ENCODE assay signal across 27 cellular contexts in the genomic region with DNA sequence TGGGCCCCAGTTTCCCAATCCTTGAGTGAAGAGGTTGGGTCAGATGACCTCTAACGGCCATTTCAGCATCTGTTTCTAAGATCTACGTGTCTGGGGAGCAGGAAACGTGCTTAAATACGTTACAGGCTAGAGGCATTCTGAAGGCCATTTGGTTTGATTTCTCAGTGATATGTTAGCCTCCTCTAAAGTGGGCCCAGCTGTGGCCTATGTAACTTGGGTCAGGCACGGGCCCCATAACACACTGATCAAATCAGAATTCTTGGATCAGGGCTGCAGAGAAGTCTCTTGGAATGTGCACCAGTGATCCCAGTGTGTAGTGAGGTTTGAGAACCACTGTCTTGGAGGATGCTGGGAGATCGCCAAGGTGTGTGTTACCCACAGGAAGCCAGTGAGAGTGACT. TPM values are rescaled to one million over a fixed set of nuclear protein-coding genes. Genes with fewer than 3 reads are reported as not detected.
"Had no signal": no experiment of that assay in that cellular context is flagged by ENCODE, and none has a peak within 500 bp of the region (broad histone marks: within the 10 kb centered on the region; RNA-seq: fewer than 3 reads in every experiment).

No MANE protein-coding gene starts in this region.

- ATAC-seq: HepG2, Panc1, PC-3, Right ventricle myocardium inferior, SK-N-SH treated with all-trans-retinoic acid at 6 μM for 48 hours had no signal

- H3K9me3 ChIP-seq: MG63, SJCRH30 had no signal

- H3K4me1 ChIP-seq: SJCRH30 had no signal

- H3K27ac ChIP-seq: SJCRH30 had no signal

- H3K36me3 ChIP-seq: MG63, SJCRH30 had no signal

- DNase-seq: IMR-90, Karpas-422, KG1, MG63, NCI-H1092, NCI-H1105 treated with DMSO at 0.1 percent for 48 hours, NCI-H1417 treated with DMSO at 0.1 percent for 48 hours, NCI-H146, NCI-H1694 treated with DMSO at 0.1 percent for 48 hours, NCI-H1930, NCI-H2081 treated with DMSO at 0.1 percent for 48 hours, NCI-H2171, NCI-H226, NCI-H446, NCI-H510A, NCI-H524 treated with DMSO at 0.1 percent for 48 hours, NCI-H69, NCI-H774, PC-3, SHP77 treated with DMSO at 0.1 percent for 48 hours, SJCRH30 had no signal

- H3K27me3 ChIP-seq: MG63, SJCRH30 had no signal

- H3K4me3 ChIP-seq: MG63, SJCRH30 had no signal

RNA-seq across cellular contexts. Expression of gene TGM3, which starts 36.1 kb away (rescaled TPM):
- total RNA-seq: HepG2, HT1080, IMR-90, OCI-LY7, PC-3, Right ventricle myocardium inferior, SJCRH30 had no signal
- polyA plus RNA-seq: HepG2, IMR-90 had no signal
